Comparison of ENCODE assay signal across 16 cellular contexts in the genomic region with DNA sequence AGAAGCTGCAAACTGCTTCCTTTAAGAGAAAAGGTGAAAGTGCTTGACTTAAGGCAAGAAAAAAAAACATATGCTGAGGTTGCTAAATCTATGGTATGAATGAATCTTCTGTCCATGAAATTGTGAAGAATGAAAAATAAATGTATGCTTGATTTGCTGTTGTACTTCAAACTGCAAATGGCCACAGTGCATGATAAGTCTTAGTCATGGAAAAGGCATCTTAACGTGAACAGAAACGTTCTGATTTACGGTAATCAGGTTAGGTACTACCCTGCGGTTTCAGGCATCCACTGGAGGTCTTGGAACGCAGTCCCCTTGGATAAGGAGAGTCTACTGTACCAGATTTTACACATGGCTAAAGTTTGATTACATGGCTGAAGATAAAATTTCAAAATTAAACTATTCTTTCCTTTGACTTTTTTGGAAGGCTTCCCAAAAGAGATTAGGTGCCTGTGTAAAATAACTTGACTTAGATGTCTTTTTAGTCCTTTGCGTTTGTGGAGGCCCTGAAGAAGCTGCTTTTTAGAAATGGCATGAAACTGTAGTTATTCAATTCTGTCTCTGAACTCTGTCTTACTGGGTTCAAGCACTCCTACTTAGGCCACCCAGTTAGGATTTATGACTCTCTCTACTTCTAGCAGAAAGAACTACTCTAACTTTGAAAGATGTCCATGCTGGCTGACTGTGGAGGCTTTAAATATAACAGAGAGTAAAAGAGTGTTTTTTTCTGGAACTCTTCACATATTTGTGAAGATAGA. TPM values are rescaled to one million over a fixed set of nuclear protein-coding genes. Genes with fewer than 3 reads are reported as not detected.
DNase-seq lines count a peak whose midpoint lies in the region; ATAC-seq, FAIRE-seq and TF ChIP-seq lines count a peak whose summit lies in the region.
"Had no signal": no experiment of that assay in that cellular context is flagged by ENCODE, and none has a peak within 500 bp of the region (broad histone marks: within the 10 kb centered on the region; RNA-seq: fewer than 3 reads in every experiment).

No MANE protein-coding gene starts in this region.

- no peaks in the 10 kb centered on the region for H3K79me2 ChIP-seq in HepG2 (ENCODE audit: insufficient read depth, low read length)

- CTCF ChIA-PET in HepG2 (lab: Yijun Ruan, JAX; ENCODE audit: low intra/inter-chr PET ratio, low total read pairs): no interaction called here

- H2AFZ ChIP-seq in HepG2 (ENCODE audit: low read length): no peak overlapping the region

- H3K27ac ChIP-seq in HepG2 (ENCODE audit: extremely low read length, insufficient read depth, low read length): no peak overlapping the region
- no peak overlapping the region for H3K27ac ChIP-seq in right lobe of liver
- no peak overlapping the region for H3K27ac ChIP-seq in sigmoid colon
- H3K27ac ChIP-seq: heart left ventricle, left ventricle myocardium inferior had no signal

- H3K36me3 ChIP-seq in HepG2 (replicated peaks in 1 of 2; ENCODE audit: control insufficient read depth in 1 of 2, insufficient read depth in 2 of 2, low read length in 2 of 2): no peaks in the 10 kb centered on the region
- no peaks in the 10 kb centered on the region for H3K36me3 ChIP-seq in right lobe of liver
- no peaks in the 10 kb centered on the region for H3K36me3 ChIP-seq in adipocyte (ENCODE audit: control insufficient read depth, insufficient read depth, low read length, severe bottlenecking)
- H3K36me3 ChIP-seq in mucosa of descending colon (ENCODE audit: low read depth): no peaks in the 10 kb centered on the region
- H3K36me3 ChIP-seq in sigmoid colon: peaks cover 0 to 31% (median 5%) of the 10 kb centered on the region in 4 donors
- H3K36me3 ChIP-seq: left ventricle myocardium inferior had no signal

- WGBS in HepG2 (ENCODE audit: low lambda C conversion rate): 11% methylated on average over 6 of the region's 6 CpGs
- WGBS in right lobe of liver (ENCODE audit: insufficient coverage, low coverage, low lambda C conversion rate, missing lambda C conversion rate): 63% methylated on average over 6 of the region's 6 CpGs
- WGBS in sigmoid colon, 2 donors: 72 to 75% methylated on average over 6 of the region's 6 CpGs

- in situ Hi-C loops in HepG2 (cut with HindIII; ENCODE audit: extremely low pct_ligation_motif_present, low pct_unique_long_range_greater_than_20kb): no loop called here

- H3K27me3 ChIP-seq in HepG2 (ENCODE audit: control insufficient read depth in 1 of 2, insufficient read depth in 2 of 2, low read length in 2 of 2) (no peaks in the 10 kb centered on the region), right lobe of liver (no peaks in the 10 kb centered on the region), adipocyte (replicated peaks; ENCODE audit: control insufficient read depth, insufficient read depth, low read length) (no peaks in the 10 kb centered on the region), sigmoid colon (no peaks in the 10 kb centered on the region)
- H3K27me3 ChIP-seq: heart left ventricle, tibial nerve had no signal

- no peak for FAIRE-seq in HepG2 (lab: Jason Lieb, UNC)

- POLR2A ChIA-PET in HepG2 (lab: Yijun Ruan, JAX): interaction anchor here (1.1 to 1.2 kb wide), 2 partner anchors 8 to 37 kb away, joined by 3 to 4 read pairs; a partner anchor contains a TSS

- no TSS peak for BruUV-seq in HepG2 (replicated peaks; lab: Mats Ljungman, UMichigan)

- no peak for TF ChIP-seq EP300 in HepG2 (IDR thresholded peaks at IDR 0.05; ENCODE audit: low read depth in 2 of 2, low read length in 2 of 2)
- TF ChIP-seq EP300 in HepG2 (CRISPR knock-in tag; IDR thresholded peaks at IDR 0.05; ENCODE audit: borderline replicate concordance): no peak
- TF ChIP-seq EP300 in sigmoid colon (IDR thresholded peaks at IDR 0.05): no peak

- H3K9me3 ChIP-seq in HepG2 (ENCODE audit: low read length) (no peaks in the 10 kb centered on the region), right lobe of liver (no peaks in the 10 kb centered on the region), adipocyte (ENCODE audit: control insufficient read depth, low read length) (no peaks in the 10 kb centered on the region), mucosa of descending colon (no peaks in the 10 kb centered on the region), sigmoid colon (no peaks in the 10 kb centered on the region)
- H3K9me3 ChIP-seq: heart left ventricle, tibial nerve had no signal

- H3K4me1 ChIP-seq in HepG2 (ENCODE audit: insufficient read depth, low read length) (peaks cover 22% of the 10 kb centered on the region; the same call in 1 of the 2 replicates), right lobe of liver (no peaks in the 10 kb centered on the region), adipocyte (ENCODE audit: control insufficient read depth, insufficient read depth, low read length) (peaks cover 17% of the 10 kb centered on the region), mucosa of descending colon (ENCODE audit: low read depth) (no peaks in the 10 kb centered on the region), sigmoid colon (peaks cover 0 to 16% (median 6%) of the 10 kb centered on the region in 4 donors)
- H3K4me1 ChIP-seq: heart left ventricle had no signal

- H3K4me3 ChIP-seq in HepG2 (replicated peaks in 1 of 3; ENCODE audit: insufficient read depth in 1 of 3, low read depth in 2 of 3, low read length in 3 of 3) (no peak overlapping the region), right lobe of liver (no peak overlapping the region), adipocyte (ENCODE audit: low read length) (peak overlapping the region; percentile 45), foreskin fibroblast (ENCODE audit: low read depth in 1 of 2, low read length in 2 of 2) (no peak overlapping the region), mucosa of descending colon (no peak overlapping the region), sigmoid colon (no peak overlapping the region)
- H3K4me3 ChIP-seq: heart left ventricle, left ventricle myocardium inferior, tibial nerve had no signal

- no peaks in the 10 kb centered on the region for H4K20me1 ChIP-seq in HepG2 (ENCODE audit: insufficient read depth, low read length)

- TF ChIP-seq POLR2A in HepG2 (IDR thresholded peaks at IDR 0.05; ENCODE audit: insufficient read depth in 1 of 2, low read depth in 2 of 2, low read length in 2 of 2) (no peak), right lobe of liver (IDR thresholded peaks at IDR 0.05) (no peak), sigmoid colon (IDR thresholded peaks at IDR 0.05) (no peak)

- peak overlapping the region; percentile 47 for H3K4me2 ChIP-seq in HepG2 (ENCODE audit: low read depth, low read length)

- peak; percentile 57 for ATAC-seq in HepG2
- no peak for ATAC-seq in right lobe of liver
- ATAC-seq in mucosa of descending colon: no peak

- TF ChIP-seq RAD21 in HepG2 (CRISPR knock-in tag; IDR thresholded peaks at IDR 0.05): no peak

- intact Hi-C loops in HepG2 (cut with micrococcal nuclease; ENCODE audit: unreplicated experiment): no loop called here
- intact Hi-C loops in right lobe of liver (cut with DNase I): no loop called here
- intact Hi-C loops in mucosa of descending colon (cut with DNase I, micrococcal nuclease): no loop called here
- intact Hi-C loops in sigmoid colon (cut with DNase I): no loop called here

- DNase-seq in HepG2 (ENCODE audit: low spot score) (no peak), right lobe of liver (no peak), adipocyte (ENCODE audit: low read depth) (peak; percentile 56), foreskin fibroblast (peak; percentile 29 to 55), mucosa of descending colon (no peak), sigmoid colon (no peak), hypothalamus (lab: John Stamatoyannopoulos, UW) (no peak)
- DNase-seq in activated CD4-positive, CD25-positive, alpha-beta regulatory T cell (lab: John Stamatoyannopoulos, UW): no peak
- DNase-seq: 8988T; activated CD8-positive, alpha-beta memory T cell treated with anti-CD3 and anti-CD28 coated beads, Interleukin-2, amount 50 U/mL, for 48 hours; Calu3; heart left ventricle; left ventricle myocardium inferior; NCI-H1092; NCI-H524 treated with DMSO at 0.1 percent for 48 hours had no signal

- no peak for TF ChIP-seq CTCF in HepG2 (CRISPR knock-in tag; IDR thresholded peaks at IDR 0.05)
- TF ChIP-seq CTCF in right lobe of liver (IDR thresholded peaks at IDR 0.05): no peak
- no peak for TF ChIP-seq CTCF in foreskin fibroblast (IDR thresholded peaks at IDR 0.05; ENCODE audit: low read depth, low read length)
- no peak for TF ChIP-seq CTCF in mucosa of descending colon (IDR thresholded peaks at IDR 0.05)
- TF ChIP-seq CTCF in sigmoid colon (IDR thresholded peaks at IDR 0.05): no peak

- H3K9ac ChIP-seq in HepG2 (ENCODE audit: insufficient read depth, low read depth, low read length) (no peak overlapping the region), adipocyte (ENCODE audit: low read length) (peak overlapping the region; percentile 39)

TF ChIP-seq in HepG2, 621 proteins besides CTCF, POLR2A, EP300 and RAD21 (continues in another document):
- peak; percentile 84 to 91 for TF ChIP-seq MAFK (conservative IDR thresholded peaks at IDR 0.05 in 1 of 2, IDR thresholded peaks at IDR 0.05 in 1 of 2; ENCODE audit: low read length in 2 of 2)

RNA-seq across cellular contexts. Expression of a gene that starts 35.9 kb away (rescaled TPM):
- total RNA-seq in HepG2 (2016; rRNA removed; fragmentation: Illumina TruSeq; extraction: Trizol) (11.8 and 15.3 TPM in 2 replicates), right lobe of liver (10 to 100 TPM in 1 of 6 experiments, 1 to 10 TPM in 5; 2.1 to 10.2 (median 5.1) TPM), mucosa of descending colon (10 to 100 TPM in 2 of 3 donors, 1 to 10 TPM in 1; 9.0 to 24.3 (median 23.3) TPM), sigmoid colon (10 to 100 TPM; 14.3 to 22.1 (median 16.0) TPM)
- total RNA-seq in HepG2 (2016; cell fraction: cytosol; rRNA removed; fragmentation: Illumina TruSeq; extraction: Trizol; ENCODE audit: low read depth): 4.6 and 5.4 TPM in 2 replicates
- total RNA-seq in HepG2 (2016; cell fraction: insoluble cytoplasmic fraction; rRNA removed; fragmentation: Illumina TruSeq; extraction: Trizol): 10.9 and 14.0 TPM in 2 replicates
- 4.7 and 5.8 TPM in 2 replicates for total RNA-seq in HepG2 (2016; cell fraction: membrane; rRNA removed; fragmentation: Illumina TruSeq; extraction: Trizol)
- total RNA-seq in HepG2 (2016; cell fraction: nucleus; rRNA removed; fragmentation: Illumina TruSeq; extraction: Trizol): 45.1 and 45.3 TPM in 2 replicates
- polyA plus RNA-seq in HepG2 (2011; rRNA removed) (21.3 and 24.3 TPM in 2 replicates), sigmoid colon (1 to 10 TPM in 1 of 3 donors, under 1 TPM in 2; 0.23 to 2.8 (median 0.60) TPM)
- polyA plus RNA-seq in HepG2 (2011; cell fraction: cytosol; rRNA removed): 10.3 and 17.9 TPM in 2 replicates
- polyA plus RNA-seq in HepG2 (2011; cell fraction: nucleus; rRNA removed): 29.3 and 38.2 TPM in 2 replicates
- polyA plus RNA-seq in HepG2 (2012): 25.3 and 36.3 TPM in 2 replicates
- polyA plus RNA-seq in HepG2 (2016; cell fraction: cytosol; fragmentation: Illumina TruSeq; extraction: Trizol; ENCODE audit: low read depth): 0.32 and 0.35 TPM in 2 replicates
- polyA plus RNA-seq in HepG2 (2016; cell fraction: insoluble cytoplasmic fraction; fragmentation: Illumina TruSeq; extraction: Trizol; ENCODE audit: low read depth): 4.4 and 4.8 TPM in 2 replicates
- 1.00 and 1.2 TPM in 2 replicates for polyA plus RNA-seq in HepG2 (2016; cell fraction: membrane; fragmentation: Illumina TruSeq; extraction: Trizol; ENCODE audit: low read depth)
- polyA plus RNA-seq in HepG2 (2016; cell fraction: nucleus; fragmentation: Illumina TruSeq; extraction: Trizol; ENCODE audit: insufficient read depth, low read depth): 22.4 and 24.9 TPM in 2 replicates
- polyA minus RNA-seq in HepG2 (2011; rRNA and poly(A)+ RNA removed; ENCODE audit: low replicate concordance): 0.19 and 185 TPM in 2 replicates
- 35.5 and 50.2 TPM in 2 replicates for polyA minus RNA-seq in HepG2 (2011; cell fraction: cytosol; rRNA and poly(A)+ RNA removed)
- polyA minus RNA-seq in HepG2 (2011; cell fraction: nucleus; rRNA and poly(A)+ RNA removed): 398 and 438 TPM in 2 replicates

Comparison
In these comparisons a context has a peak if more than half of its experiments do, and no peak if none do; other contexts are left out.
1. DNase-seq: peak in adipocyte (single experiment) and foreskin fibroblast (2 of 2); none in HepG2 (single experiment), right lobe of liver (0 of 3), mucosa of descending colon (0 of 3), sigmoid colon (single experiment), hypothalamus (0 of 51) and activated CD4-positive, CD25-positive, alpha-beta regulatory T cell (0 of 4).